In genomic region chr6:145872669-145873068, GRCh38 we compare ENCODE assay signal across 28 cellular contexts.
"Had no signal": no experiment of that assay in that cellular context is flagged by ENCODE, and none has a peak within 500 bp of the region (broad histone marks: within the 10 kb centered on the region; RNA-seq: fewer than 3 reads in every experiment).

No MANE protein-coding gene starts in this region.

- H3K27ac ChIP-seq: stomach, suprapubic skin, testis, thoracic aorta, thyroid gland, tibial artery, tibial nerve, transverse colon, upper lobe of left lung, upper lobe of right lung, uterus, vagina had no signal

- H3K27me3 Mint-ChIP-seq: stimulated activated memory B cell treated with anti-CD40 and anti-IgM and Interleukin-4, amounts not matched to agents 10 μg/mL and 1 μg/mL and 100 μg/mL, for 72 hours; stimulated activated naive B cell treated with anti-CD40 and anti-IgM and Interleukin-4, amounts not matched to agents 10 μg/mL and 1 μg/mL and 100 μg/mL, for 72 hours; stimulated activated naive CD8-positive, alpha-beta T cell treated with anti-CD3 and anti-CD28 coated beads, Interleukin-15, amount 100 ng/mL, for 72 hours; stimulated activated naive CD8-positive, alpha-beta T cell treated with anti-CD3 and anti-CD28 coated beads, Interleukin-15, Interleukin-2, amounts not matched to agents 100 ng/mL and 50 ng/mL, for 24 hours; type B pancreatic cell had no signal

- H3K9me3 ChIP-seq: suprapubic skin, testis, thoracic aorta, thyroid gland, tibial artery, tibial nerve, transverse colon, upper lobe of left lung, upper lobe of right lung, uterus, vagina had no signal

- H3K36me3 ChIP-seq: stomach, suprapubic skin, thoracic aorta, thyroid gland, tibial artery, tibial nerve, transverse colon, upper lobe of left lung, upper lobe of right lung, uterus, vagina had no signal

- H3K27ac Mint-ChIP-seq: stimulated activated effector memory CD8-positive, alpha-beta T cell treated with anti-CD3 and anti-CD28 coated beads, Interleukin-12 subunit alpha, Interleukin-12 subunit beta, amount 100 ng/mL, for 72 hours; stimulated activated memory B cell treated with anti-CD40 and anti-IgM and Interleukin-4, amounts not matched to agents 10 μg/mL and 1 μg/mL and 100 μg/mL, for 72 hours; stimulated activated naive B cell treated with anti-CD40 and anti-IgM and Interleukin-4, amounts not matched to agents 10 μg/mL and 1 μg/mL and 100 μg/mL, for 72 hours; stimulated activated naive CD8-positive, alpha-beta T cell treated with anti-CD3 and anti-CD28 coated beads, Interleukin-15, amount 100 ng/mL, for 72 hours; stimulated activated naive CD8-positive, alpha-beta T cell treated with anti-CD3 and anti-CD28 coated beads, Interleukin-15, Interleukin-2, amounts not matched to agents 100 ng/mL and 50 ng/mL, for 24 hours; type B pancreatic cell had no signal

- H3K4me1 ChIP-seq: stomach, suprapubic skin, testis, thyroid gland, tibial nerve, transverse colon, upper lobe of right lung, uterus, vagina had no signal

- ATAC-seq: stimulated activated effector memory CD8-positive, alpha-beta T cell treated with anti-CD3 and anti-CD28 coated beads, Interleukin-12 subunit alpha, Interleukin-12 subunit beta, amount 100 ng/mL, for 72 hours; stimulated activated memory B cell treated with anti-CD40 and anti-IgM and Interleukin-4, amounts not matched to agents 10 μg/mL and 1 μg/mL and 100 μg/mL, for 72 hours; stimulated activated naive B cell treated with anti-CD40 and anti-IgM and Interleukin-4, amounts not matched to agents 10 μg/mL and 1 μg/mL and 100 μg/mL, for 72 hours; stimulated activated naive CD8-positive, alpha-beta T cell treated with anti-CD3 and anti-CD28 coated beads, Interleukin-15, amount 100 ng/mL, for 72 hours; stimulated activated naive CD8-positive, alpha-beta T cell treated with anti-CD3 and anti-CD28 coated beads, Interleukin-15, Interleukin-2, amounts not matched to agents 100 U/mL and 50 U/mL, for 24 hours; upper lobe of right lung had no signal

- FAIRE-seq: urothelium cell line had no signal

- DNase-seq: stimulated activated CD4-positive, alpha-beta T cell treated with anti-CD3 and anti-CD28 coated beads, Interleukin-2, amount 100 ng/mL, for 48 hours; stimulated activated CD4-positive, alpha-beta T cell treated with anti-CD3 and anti-CD28 coated beads, Interleukin-4, amount 100 ng/mL, for 1 hour; stimulated activated CD4-positive, alpha-beta T cell treated with anti-CD3 and anti-CD28 coated beads, Interleukin-4, amount 100 ng/mL, for 24 hours; stimulated activated CD8-positive, alpha-beta memory T cell treated with anti-CD3 and anti-CD28 coated beads, Interleukin-4, amount 100 ng/mL, for 48 hours; stimulated activated naive B cell treated with anti-CD40 and anti-IgM and Interleukin-4, amounts not matched to agents 10 μg/mL and 1 μg/mL and 100 μg/mL, for 72 hours; stimulated activated naive CD4-positive, alpha-beta T cell; stimulated activated naive CD4-positive, alpha-beta T cell treated with Interleukin-2 at 50 U/mL for 16 hours; stimulated activated naive CD8-positive, alpha-beta T cell treated with anti-CD3 and anti-CD28 coated beads, Interleukin-15, amount 100 ng/mL, for 72 hours; stimulated activated naive CD8-positive, alpha-beta T cell treated with anti-CD3 and anti-CD28 coated beads, Interleukin-15, Interleukin-2, amounts not matched to agents 100 U/mL and 50 U/mL, for 24 hours; stomach; substantia nigra; testis; thyroid gland; tibial artery; transverse colon; trophoblast cell; upper lobe of left lung; upper lobe of right lung; uterus had no signal

- H3K4me3 Mint-ChIP-seq: stimulated activated effector memory CD8-positive, alpha-beta T cell treated with anti-CD3 and anti-CD28 coated beads, Interleukin-12 subunit alpha, Interleukin-12 subunit beta, amount 100 ng/mL, for 72 hours; stimulated activated memory B cell treated with anti-CD40 and anti-IgM and Interleukin-4, amounts not matched to agents 10 μg/mL and 1 μg/mL and 100 μg/mL, for 72 hours; stimulated activated naive B cell treated with anti-CD40 and anti-IgM and Interleukin-4, amounts not matched to agents 10 μg/mL and 1 μg/mL and 100 μg/mL, for 72 hours; stimulated activated naive CD8-positive, alpha-beta T cell treated with anti-CD3 and anti-CD28 coated beads, Interleukin-15, amount 100 ng/mL, for 72 hours; stimulated activated naive CD8-positive, alpha-beta T cell treated with anti-CD3 and anti-CD28 coated beads, Interleukin-15, Interleukin-2, amounts not matched to agents 100 ng/mL and 50 ng/mL, for 24 hours; type B pancreatic cell had no signal

- H3K4me3 ChIP-seq: stomach, suprapubic skin, testis, thoracic aorta, thyroid gland, tibial artery, tibial nerve, transverse colon, upper lobe of left lung, upper lobe of right lung, uterus, vagina had no signal

- H3K4me1 Mint-ChIP-seq: stimulated activated naive CD8-positive, alpha-beta T cell treated with anti-CD3 and anti-CD28 coated beads, Interleukin-15, amount 100 ng/mL, for 72 hours had no signal

- H3K27me3 ChIP-seq: stomach, suprapubic skin, testis, thyroid gland, tibial artery, tibial nerve, transverse colon, upper lobe of left lung, upper lobe of right lung, uterus, vagina had no signal
